In genomic region chr11:66612458-66612857, GRCh38 we compare ENCODE assay signal across 26 cellular contexts. TPM values are rescaled to one million over a fixed set of nuclear protein-coding genes. Genes with fewer than 3 reads are reported as not detected.
"Had no signal": no experiment of that assay in that cellular context is flagged by ENCODE, and none has a peak within 500 bp of the region (broad histone marks: within the 10 kb centered on the region; RNA-seq: fewer than 3 reads in every experiment).

No MANE protein-coding gene starts in this region.

- H3K36me3 ChIP-seq: esophagus squamous epithelium, lower lobe of right lung, neutrophil, pancreas, sigmoid colon, spleen, stomach, thyroid gland had no signal

- H3K27ac ChIP-seq: coronary artery, esophagus squamous epithelium, lower lobe of right lung, neutrophil, pancreas, sigmoid colon, stomach, thyroid gland had no signal

- H3K9me3 Mint-ChIP-seq: effector memory CD8-positive, alpha-beta T cell; immature natural killer cell; natural killer cell treated with Interleukin-12 subunit alpha and Interleukin-12 subunit beta and Interleukin-15 and Interleukin-18, amount 100 ng/mL, for 72 hours; neural crest cell had no signal

- H3K4me3 Mint-ChIP-seq: effector memory CD8-positive, alpha-beta T cell; immature natural killer cell; natural killer cell treated with Interleukin-12 subunit alpha and Interleukin-12 subunit beta and Interleukin-15 and Interleukin-18, amount 100 ng/mL, for 72 hours had no signal

- DNase-seq: effector memory CD8-positive, alpha-beta T cell; erythroblast; esophagus squamous epithelium; foreskin melanocyte; hypothalamus; immature natural killer cell; islet precursor cell; kidney glomerular epithelial cell; left ventricle myocardium superior; lower lobe of right lung; pancreas; right cardiac atrium; sigmoid colon; spleen; stimulated activated CD4-positive, alpha-beta T cell treated with anti-CD3 and anti-CD28 coated beads, Interleukin-2, amount 100 ng/mL, for 48 hours; stimulated activated naive CD4-positive, alpha-beta T cell treated with Interleukin-2 at 50 U/mL for 16 hours; stomach; thyroid gland; trophoblast cell had no signal

- ATAC-seq: effector memory CD8-positive, alpha-beta T cell; left ventricle myocardium superior; lower lobe of right lung; natural killer cell treated with Interleukin-12 subunit alpha and Interleukin-12 subunit beta and Interleukin-15 and Interleukin-18, amount 100 ng/mL, for 72 hours; pancreas; right cardiac atrium had no signal

- H3K27me3 ChIP-seq: esophagus squamous epithelium, neutrophil, pancreas, sigmoid colon, spleen, stomach, thyroid gland had no signal

- H3K27me3 Mint-ChIP-seq: effector memory CD8-positive, alpha-beta T cell; natural killer cell treated with Interleukin-12 subunit alpha and Interleukin-12 subunit beta and Interleukin-15 and Interleukin-18, amount 100 ng/mL, for 72 hours; progenitor cell of endocrine pancreas had no signal

- H3K9me3 ChIP-seq: esophagus squamous epithelium, lower lobe of right lung, neutrophil, pancreas, sigmoid colon, spleen, stomach, thyroid gland had no signal

- H3K4me3 ChIP-seq: coronary artery, esophagus squamous epithelium, lower lobe of right lung, pancreas, sigmoid colon, spleen, stomach, thyroid gland had no signal

- H3K36me3 Mint-ChIP-seq: immature natural killer cell had no signal

- H3K27ac Mint-ChIP-seq: immature natural killer cell; natural killer cell treated with Interleukin-12 subunit alpha and Interleukin-12 subunit beta and Interleukin-15 and Interleukin-18, amount 100 ng/mL, for 72 hours; progenitor cell of endocrine pancreas had no signal

RNA-seq across cellular contexts. Expression of gene CCDC87, which starts 19.6 kb away (rescaled TPM):
- total RNA-seq: natural killer cell treated with Interleukin-12 subunit alpha and Interleukin-12 subunit beta and Interleukin-15 and Interleukin-18, amount 100 ng/mL, for 72 hours; skeletal muscle tissue; urinary bladder had no signal
- polyA plus RNA-seq: immature natural killer cell had no signal

RNA-seq across cellular contexts. Expression of gene CTSF, which starts 44.1 kb away (rescaled TPM):
- total RNA-seq: neural crest cell had no signal
